Comparison of ENCODE assay signal across 10 cellular contexts in the genomic region with DNA sequence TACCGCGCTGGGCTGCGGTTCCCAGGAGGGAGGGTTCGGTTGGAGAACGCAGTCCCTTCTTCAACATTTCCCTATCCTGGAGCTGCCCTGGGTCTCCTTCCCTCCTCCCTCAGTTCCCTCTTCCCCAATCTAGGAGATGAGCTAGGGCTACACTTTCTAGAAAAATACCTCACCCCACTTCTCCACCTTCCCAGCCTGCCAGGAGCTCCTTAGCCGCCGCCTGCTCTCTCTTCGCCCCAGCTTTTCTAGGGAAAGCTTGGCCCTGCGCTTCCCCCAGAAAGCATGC. TPM values are rescaled to one million over a fixed set of nuclear protein-coding genes. Genes with fewer than 3 reads are reported as not detected.
DNase-seq lines count a peak whose midpoint lies in the region; ATAC-seq, FAIRE-seq and TF ChIP-seq lines count a peak whose summit lies in the region.
"Had no signal": no experiment of that assay in that cellular context is flagged by ENCODE, and none has a peak within 500 bp of the region (broad histone marks: within the 10 kb centered on the region; RNA-seq: fewer than 3 reads in every experiment).

No MANE protein-coding gene starts in this region.

- CTCF ChIA-PET in CD4-positive, alpha-beta T cell (lab: Charles Lee): no interaction called here
- CTCF ChIA-PET in PC-9 (lab: Charles Lee): no interaction called here

- intact Hi-C loops in CD4-positive, alpha-beta T cell (cut with DNase I, micrococcal nuclease): loop anchor here in 1 of 2 experiments (5.0 kb wide), 1 partner anchor 857 kb away; no protein-coding TSS in a partner anchor
- intact Hi-C loops in pancreas (cut with DNase I) (no loop called here), PC-9 (cut with micrococcal nuclease; ENCODE audit: unreplicated experiment) (loop anchor here (2.0 kb wide), 1 partner anchor 1237 kb away; no protein-coding TSS in a partner anchor)

- peaks cover 2% of the 10 kb centered on the region for H3K9me3 Mint-ChIP-seq in CD4-positive, alpha-beta T cell

- no peaks in the 10 kb centered on the region for H3K36me3 Mint-ChIP-seq in CD4-positive, alpha-beta T cell (ENCODE audit: low read depth)

- H3K4me3 ChIP-seq in fibroblast of mammary gland (ENCODE audit: control insufficient read depth, low read depth, low read length) (peak overlapping the region; percentile 89), pancreas (peak overlapping the region; percentile 45 to 75 (median 54)), PC-9 (no peak overlapping the region)

- no peaks in the 10 kb centered on the region for H4K20me1 ChIP-seq in PC-9 (ENCODE audit: insufficient read depth)

- no peak for TF ChIP-seq CTCF in CD4-positive, alpha-beta T cell (IDR thresholded peaks at IDR 0.05)
- TF ChIP-seq CTCF in fibroblast of mammary gland (conservative IDR thresholded peaks at IDR 0.05; ENCODE audit: control insufficient read depth, insufficient read depth, low read depth, low read length) (no peak), pancreas (IDR thresholded peaks at IDR 0.05) (no peak), PC-9 (conservative IDR thresholded peaks at IDR 0.05) (no peak)

- POLR2A ChIA-PET in CD4-positive, alpha-beta T cell (lab: Charles Lee): no interaction called here
- POLR2A ChIA-PET in PC-9 (lab: Charles Lee; ENCODE audit: unreplicated experiment): no interaction called here

- H3K9me2 ChIP-seq in PC-9 (ENCODE audit: insufficient read depth): no peaks in the 10 kb centered on the region

- peaks cover 60% of the 10 kb centered on the region for H3K27me3 ChIP-seq in CD4-positive, alpha-beta T cell (ENCODE audit: control insufficient read depth, insufficient read depth, low read length)
- H3K27me3 ChIP-seq in pancreas (no peaks in the 10 kb centered on the region), PC-9 (ENCODE audit: insufficient read depth, low read depth) (no peaks in the 10 kb centered on the region)

- H2AFZ ChIP-seq in PC-9: no peak overlapping the region

- peaks cover 32% of the 10 kb centered on the region for H3K4me1 Mint-ChIP-seq in CD4-positive, alpha-beta T cell (ENCODE audit: low read depth)

- H3K27ac ChIP-seq in CD4-positive, alpha-beta T cell (ENCODE audit: low read depth, low read length): no peak overlapping the region
- H3K27ac ChIP-seq in pancreas (peak overlapping the region; percentile 61 to 93 (median 81)), PC-9 (no peak overlapping the region)

- DNase-seq in CD4-positive, alpha-beta T cell: no peak
- DNase-seq in fibroblast of mammary gland (ENCODE audit: low read depth) (no peak), pancreas (no peak), PC-9 (no peak), NCI-H2227 (lab: John Stamatoyannopoulos, UW; ENCODE audit: unreplicated experiment) (no peak)
- DNase-seq: NCI-H2107 had no signal

- H3F3A ChIP-seq in PC-9 (ENCODE audit: insufficient read depth, low read depth): no peaks in the 10 kb centered on the region

- H3K27ac Mint-ChIP-seq in CD4-positive, alpha-beta T cell: no peak overlapping the region

- no peaks in the 10 kb centered on the region for H3K79me2 ChIP-seq in PC-9 (ENCODE audit: low read depth)

- H3K27me3 Mint-ChIP-seq in CD4-positive, alpha-beta T cell: peaks cover 78% of the 10 kb centered on the region

- no peak for ATAC-seq in CD4-positive, alpha-beta T cell (ENCODE audit: poor library complexity)
- peak; percentile 10 for ATAC-seq in SK-N-SH treated with all-trans-retinoic acid at 6 μM for 48 hours
- peak in 2 of 4 donors; percentile 0 to 1 for ATAC-seq in pancreas
- no peak for ATAC-seq in HG02870 (IDR thresholded peaks at IDR 0.05; ENCODE audit: unreplicated experiment)
- no peak for ATAC-seq in HG02970 (IDR thresholded peaks at IDR 0.05; ENCODE audit: low FRiP score, unreplicated experiment)

- BruUV-seq in PC-9 (replicated peaks; lab: Mats Ljungman, UMichigan): no TSS peak

- peaks cover 3 to 18% (median 4%) of the 10 kb centered on the region in 3 donors for H3K4me1 ChIP-seq in pancreas
- 0 out of 2 replicates have a peak, but pooled peaks cover 3% of the 10 kb centered on the region for H3K4me1 ChIP-seq in PC-9 (replicated peaks; ENCODE audit: insufficient read depth)

- no peaks in the 10 kb centered on the region for H3K36me3 ChIP-seq in pancreas
- H3K36me3 ChIP-seq in PC-9 (ENCODE audit: low read depth): no peaks in the 10 kb centered on the region

- H3K4me3 Mint-ChIP-seq in CD4-positive, alpha-beta T cell: peak overlapping the region; percentile 62

- no peak overlapping the region for H3K4me2 ChIP-seq in PC-9

- 0% methylated on average over 9 of the region's 9 CpGs for WGBS in pancreas, 2 donors

- no peak for FAIRE-seq in pancreas (lab: Jason Lieb, UNC)
- FAIRE-seq: GM18507 had no signal

- no peaks in the 10 kb centered on the region for H3K9me3 ChIP-seq in CD4-positive, alpha-beta T cell (ENCODE audit: control insufficient read depth, low read length)
- H3K9me3 ChIP-seq in pancreas (no peaks in the 10 kb centered on the region), PC-9 (ENCODE audit: insufficient read depth, low read depth) (no peaks in the 10 kb centered on the region)

TF ChIP-seq in SK-N-SH treated with all-trans-retinoic acid at 6 μM for 48 hours, 23 proteins besides CTCF, POLR2A, EP300 and RAD21:
- TF ChIP-seq, protein P1, sequence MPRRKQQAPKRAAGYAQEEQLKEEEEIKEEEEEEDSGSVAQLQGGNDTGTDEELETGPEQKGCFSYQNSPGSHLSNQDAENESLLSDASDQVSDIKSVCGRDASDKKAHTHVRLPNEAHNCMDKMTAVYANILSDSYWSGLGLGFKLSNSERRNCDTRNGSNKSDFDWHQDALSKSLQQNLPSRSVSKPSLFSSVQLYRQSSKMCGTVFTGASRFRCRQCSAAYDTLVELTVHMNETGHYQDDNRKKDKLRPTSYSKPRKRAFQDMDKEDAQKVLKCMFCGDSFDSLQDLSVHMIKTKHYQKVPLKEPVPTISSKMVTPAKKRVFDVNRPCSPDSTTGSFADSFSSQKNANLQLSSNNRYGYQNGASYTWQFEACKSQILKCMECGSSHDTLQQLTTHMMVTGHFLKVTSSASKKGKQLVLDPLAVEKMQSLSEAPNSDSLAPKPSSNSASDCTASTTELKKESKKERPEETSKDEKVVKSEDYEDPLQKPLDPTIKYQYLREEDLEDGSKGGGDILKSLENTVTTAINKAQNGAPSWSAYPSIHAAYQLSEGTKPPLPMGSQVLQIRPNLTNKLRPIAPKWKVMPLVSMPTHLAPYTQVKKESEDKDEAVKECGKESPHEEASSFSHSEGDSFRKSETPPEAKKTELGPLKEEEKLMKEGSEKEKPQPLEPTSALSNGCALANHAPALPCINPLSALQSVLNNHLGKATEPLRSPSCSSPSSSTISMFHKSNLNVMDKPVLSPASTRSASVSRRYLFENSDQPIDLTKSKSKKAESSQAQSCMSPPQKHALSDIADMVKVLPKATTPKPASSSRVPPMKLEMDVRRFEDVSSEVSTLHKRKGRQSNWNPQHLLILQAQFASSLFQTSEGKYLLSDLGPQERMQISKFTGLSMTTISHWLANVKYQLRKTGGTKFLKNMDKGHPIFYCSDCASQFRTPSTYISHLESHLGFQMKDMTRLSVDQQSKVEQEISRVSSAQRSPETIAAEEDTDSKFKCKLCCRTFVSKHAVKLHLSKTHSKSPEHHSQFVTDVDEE (CRISPR knock-in tag; IDR thresholded peaks at IDR 0.05): 0 out of 2 replicates have a peak, but pooled peaks have one; percentile 11
- TF ChIP-seq ZC3H10 (CRISPR knock-in tag; IDR thresholded peaks at IDR 0.05): no peak
TF ChIP-seq in SK-N-SH treated with all-trans-retinoic acid at 6 μM for 48 hours: peak in this region for 1.

RNA-seq across cellular contexts. Expression of gene ADAMTS1, which starts 0.5 kb away (rescaled TPM):
- under 1 TPM; 0.08 to 0.25 TPM for total RNA-seq in CD4-positive, alpha-beta T cell
- total RNA-seq in pancreas (10 to 100 TPM in 4 of 6 donors, 1 to 10 TPM in 2; 4.4 to 32.1 (median 13.6) TPM), PC-9 (2021) (0.26 and 0.30 TPM in 2 replicates)
- polyA plus RNA-seq in pancreas: 10 to 100 TPM in 1 of 2 donors, 1 to 10 TPM in 1; 8.6 to 22.8 TPM

Comparison
In these comparisons a context has a peak if more than half of its experiments do, and no peak if none do; other contexts are left out.
1. H3K27ac ChIP-seq: peak in pancreas (4 of 4); none in CD4-positive, alpha-beta T cell (single experiment) and PC-9 (single experiment).